In the genomic region with DNA sequence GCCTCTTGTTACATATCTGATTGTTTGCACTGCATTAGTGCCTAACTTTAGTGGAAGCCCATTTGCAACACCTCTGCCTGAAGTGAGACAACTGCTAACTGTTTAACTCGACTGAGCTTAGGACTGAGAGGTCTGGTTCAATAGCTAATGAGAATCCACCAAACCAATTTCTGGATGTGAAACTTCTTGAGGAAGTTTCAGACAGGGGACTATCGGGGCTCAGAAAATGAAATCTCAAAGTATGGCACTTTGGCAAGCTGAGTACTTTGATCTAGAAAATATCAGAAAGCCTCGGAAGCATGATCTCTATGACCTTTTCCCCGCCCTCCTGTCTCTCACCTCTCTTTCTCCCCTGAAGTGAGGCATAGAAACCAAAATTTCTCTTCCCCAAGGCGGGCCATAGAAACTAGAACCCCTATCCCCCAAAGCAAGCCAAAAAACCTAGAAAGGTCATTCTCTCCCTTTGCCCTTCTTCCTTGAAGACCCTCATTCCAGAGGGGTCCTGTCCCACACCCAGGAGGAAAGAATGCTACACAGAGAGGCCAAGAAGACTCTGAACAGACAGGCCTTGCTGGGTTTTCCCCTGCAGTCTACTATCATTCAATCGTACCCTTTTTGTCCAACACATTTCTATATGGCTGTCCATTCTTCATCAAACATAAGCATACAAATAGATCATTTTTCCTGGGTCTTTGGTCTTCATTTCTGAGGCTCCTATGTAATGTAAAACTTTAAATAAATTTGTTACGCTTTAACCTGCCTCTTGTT, we compare ENCODE assay signal across 13 cellular contexts.
DNase-seq lines count a peak whose midpoint lies in the region; ATAC-seq and TF ChIP-seq lines count a peak whose summit lies in the region.
"Had no signal": no experiment of that assay in that cellular context is flagged by ENCODE, and none has a peak within 500 bp of the region (broad histone marks: within the 10 kb centered on the region; RNA-seq: fewer than 3 reads in every experiment).

No MANE protein-coding gene starts in this region.

- H3K56ac ChIP-seq in mesendoderm (ENCODE audit: low read length): no peak overlapping the region

- no peaks in the 10 kb centered on the region for H3K79me2 ChIP-seq in mesendoderm (ENCODE audit: control insufficient read depth, insufficient read depth, low read length)

- ATAC-seq in GM18909 (IDR thresholded peaks at IDR 0.05; ENCODE audit: poor library complexity, unreplicated experiment): peak; percentile 89
- peak; percentile 94 for ATAC-seq in GM21717 (IDR thresholded peaks at IDR 0.05; ENCODE audit: unreplicated experiment)
- peak; percentile 81 for ATAC-seq in HG03378 (IDR thresholded peaks at IDR 0.05; ENCODE audit: unreplicated experiment)
- ATAC-seq in HG03045 (IDR thresholded peaks at IDR 0.05; ENCODE audit: unreplicated experiment): no peak

- H3K36me3 Mint-ChIP-seq in activated CD4-positive, alpha-beta T cell treated with anti-CD3 and anti-CD28 coated beads, Interleukin-2, amount 10 ng/mL, durations not matched to agents 24 days and 14 days (ENCODE audit: low read depth): no peaks in the 10 kb centered on the region

- peak overlapping the region; percentile 15 for H4K8ac ChIP-seq in mesendoderm (ENCODE audit: low read depth, low read length)

- H3K27ac ChIP-seq in mesendoderm (ENCODE audit: low read depth, low read length): no peak overlapping the region
- no peak overlapping the region for H3K27ac ChIP-seq in colonic mucosa
- H3K27ac ChIP-seq: right atrium auricular region had no signal

- no peaks in the 10 kb centered on the region for H3K79me1 ChIP-seq in mesendoderm (ENCODE audit: low read length)

- no CpG with 5 or more reads among the region's 7 CpGs for WGBS in mesendoderm (ENCODE audit: extremely low coverage, insufficient coverage, low lambda C conversion rate)

- H2BK15ac ChIP-seq in mesendoderm (replicated peaks; ENCODE audit: low read depth): no peak overlapping the region

- H3K27me3 Mint-ChIP-seq in activated CD4-positive, alpha-beta T cell treated with anti-CD3 and anti-CD28 coated beads, Interleukin-2, amount 10 ng/mL, durations not matched to agents 24 days and 14 days: no peaks in the 10 kb centered on the region

- no peaks in the 10 kb centered on the region for H3K9me3 Mint-ChIP-seq in activated CD4-positive, alpha-beta T cell treated with anti-CD3 and anti-CD28 coated beads, Interleukin-2, amount 10 ng/mL, durations not matched to agents 24 days and 14 days

- no peak overlapping the region for H3K4me2 ChIP-seq in mesendoderm (ENCODE audit: low read length)

- peak overlapping the region; percentile 54 for H3K18ac ChIP-seq in mesendoderm (ENCODE audit: low read length)

- no peaks in the 10 kb centered on the region for H3K27me3 ChIP-seq in mesendoderm (ENCODE audit: insufficient read depth, low read length, poor library complexity)
- no peaks in the 10 kb centered on the region for H3K27me3 ChIP-seq in colonic mucosa
- H3K27me3 ChIP-seq: right atrium auricular region had no signal

- H3K27ac Mint-ChIP-seq in activated CD4-positive, alpha-beta T cell treated with anti-CD3 and anti-CD28 coated beads, Interleukin-2, amount 10 ng/mL, durations not matched to agents 24 days and 14 days: no peak overlapping the region

- H3K4me3 ChIP-seq in mesendoderm (ENCODE audit: low read length) (no peak overlapping the region), colonic mucosa (no peak overlapping the region)
- H3K4me3 ChIP-seq: right atrium auricular region had no signal

- H3K36me3 ChIP-seq in mesendoderm (ENCODE audit: control insufficient read depth, insufficient read depth, low read length): no peaks in the 10 kb centered on the region
- no peaks in the 10 kb centered on the region for H3K36me3 ChIP-seq in colonic mucosa
- H3K36me3 ChIP-seq: right atrium auricular region had no signal

- intact Hi-C loops in colonic mucosa (cut with DNase I): no loop called here
- intact Hi-C loops in activated CD4-positive, alpha-beta T cell treated with anti-CD3 and anti-CD28 coated beads, Interleukin-2, amount 10 ng/mL, durations not matched to agents 24 days and 14 days (cut with micrococcal nuclease): no loop called here

- no peak overlapping the region for H3K9ac ChIP-seq in mesendoderm (ENCODE audit: low read length)
- H3K9ac ChIP-seq in colonic mucosa (ENCODE audit: low read depth in 2 of 2, low read length in 2 of 2): no peak overlapping the region

- TF ChIP-seq CTCF in colonic mucosa (IDR thresholded peaks at IDR 0.05): no peak

- H3K4me1 Mint-ChIP-seq in activated CD4-positive, alpha-beta T cell treated with anti-CD3 and anti-CD28 coated beads, Interleukin-2, amount 10 ng/mL, durations not matched to agents 24 days and 14 days: peaks cover 16% of the 10 kb centered on the region

- peaks cover 2% of the 10 kb centered on the region for H3K4me1 ChIP-seq in mesendoderm (ENCODE audit: control insufficient read depth, low read depth, low read length)
- no peaks in the 10 kb centered on the region for H3K4me1 ChIP-seq in colonic mucosa
- H3K4me1 ChIP-seq: right atrium auricular region had no signal

- H2BK120ac ChIP-seq in mesendoderm (ENCODE audit: low read depth, low read length): no peak overlapping the region

- H3K4ac ChIP-seq in mesendoderm (ENCODE audit: low read depth, low read length): no peak overlapping the region

- no peak overlapping the region for H4K5ac ChIP-seq in mesendoderm (ENCODE audit: low read length)

- H2AK5ac ChIP-seq in mesendoderm (ENCODE audit: low read length): no peak overlapping the region

- peak; percentile 82 for DNase-seq in mesendoderm
- DNase-seq in colonic mucosa: no peak
- no peak for DNase-seq in activated CD4-positive, alpha-beta T cell treated with anti-CD3 and anti-CD28 coated beads, Interleukin-2, amount 10 ng/mL, durations not matched to agents 24 days and 14 days
- no peak for DNase-seq in globus pallidus (ENCODE audit: low spot score)
- DNase-seq: DMS 273 treated with DMSO at 0.1 percent for 48 hours; effector memory CD4-positive, alpha-beta T cell; hypothalamus; NCI-H187 treated with DMSO at 0.1 percent for 48 hours had no signal

- H3K23ac ChIP-seq in mesendoderm (ENCODE audit: low read length): no peak overlapping the region

- peak overlapping the region; percentile 33 for H2BK5ac ChIP-seq in mesendoderm (ENCODE audit: low read length)

- H3K4me3 Mint-ChIP-seq in activated CD4-positive, alpha-beta T cell treated with anti-CD3 and anti-CD28 coated beads, Interleukin-2, amount 10 ng/mL, durations not matched to agents 24 days and 14 days: no peak overlapping the region

- H3K9me3 ChIP-seq in colonic mucosa: no peaks in the 10 kb centered on the region
- H3K9me3 ChIP-seq: right atrium auricular region had no signal
